ENCODE assay signal across 17 cellular contexts in genomic region chr1:158146165-158146564, GRCh38. TPM values are rescaled to one million over a fixed set of nuclear protein-coding genes. Genes with fewer than 3 reads are reported as not detected.
A peak's percentile ranks its signal among the peaks of the same experiment; 100 is the strongest.
DNase-seq lines count a peak whose midpoint lies in the region; ATAC-seq, FAIRE-seq and TF ChIP-seq lines count a peak whose summit lies in the region.
"Had no signal": no experiment of that assay in that cellular context is flagged by ENCODE, and none has a peak within 500 bp of the region (broad histone marks: within the 10 kb centered on the region; RNA-seq: fewer than 3 reads in every experiment).

No MANE protein-coding gene starts in this region.

- no peak overlapping the region for H3K4me3 ChIP-seq in bronchial epithelial cell (ENCODE audit: low read depth, low read length)
- H3K4me3 ChIP-seq: tibial nerve had no signal

- no peaks in the 10 kb centered on the region for H3K36me3 ChIP-seq in bronchial epithelial cell (ENCODE audit: control insufficient read depth, insufficient read depth, low read length)
- H3K36me3 ChIP-seq: tibial nerve had no signal

- no peak for ATAC-seq in HG02981 (IDR thresholded peaks at IDR 0.05; ENCODE audit: unreplicated experiment)
- ATAC-seq: HepG2 had no signal

- peak; percentile 84 for DNase-seq in EH (ENCODE audit: low read depth)
- peak; percentile 83 for DNase-seq in M059J (ENCODE audit: low read depth)
- peak; percentile 99 for DNase-seq in bronchial epithelial cell (ENCODE audit: low read depth)
- DNase-seq in lung microvascular endothelial cell (ENCODE audit: low read depth in 2 of 2): peak; percentile 52 to 63
- no peak for DNase-seq in NK-92 (lab: John Stamatoyannopoulos, UW; ENCODE audit: unreplicated experiment)
- DNase-seq in stimulated activated CD4-positive, alpha-beta T cell treated with anti-CD3 and anti-CD28 coated beads, Interleukin-2, amount 100 ng/mL, for 48 hours: no peak
- no peak for DNase-seq in T-helper 9 cell
- DNase-seq: activated CD4-positive, alpha-beta T cell treated with anti-CD3 and anti-CD28 coated beads for 1 hour; activated T-cell treated with anti-CD3 and anti-CD28 coated beads for 4 hours; DMS79; NCI-H1105; posterior cingulate gyrus; SW 1271 had no signal

- no peaks in the 10 kb centered on the region for H3K27me3 ChIP-seq in bronchial epithelial cell (ENCODE audit: control insufficient read depth, insufficient read depth, low read length)
- H3K27me3 ChIP-seq: tibial nerve had no signal

- FAIRE-seq in bronchial epithelial cell (lab: Jason Lieb, UNC): peak; percentile 77
- FAIRE-seq: HepG2 had no signal

- no peak for TF ChIP-seq CTCF in bronchial epithelial cell (IDR thresholded peaks at IDR 0.05; ENCODE audit: insufficient read depth, low read length, severe bottlenecking)

RNA-seq across cellular contexts. Expression of gene CD1D, which starts 34.5 kb away (rescaled TPM):
- 0.34 TPM in 1 of 2 replicates, not detected in the other for total RNA-seq in M059J (2014; rRNA removed; shearing (Covaris generic))
- total RNA-seq in bronchial epithelial cell (3.1 and 3.9 TPM in 2 replicates), lung microvascular endothelial cell (under 0.01 TPM in 2 replicates)
- total RNA-seq: dermis microvascular lymphatic vessel endothelial cell, HepG2 had no signal

Comparison
In these comparisons a context has a peak if more than half of its experiments do, and no peak if none do; other contexts are left out.
1. DNase-seq: peak in EH (single experiment), M059J (single experiment), bronchial epithelial cell (single experiment) and lung microvascular endothelial cell (2 of 2); none in NK-92 (single experiment), stimulated activated CD4-positive, alpha-beta T cell treated with anti-CD3 and anti-CD28 coated beads, Interleukin-2, amount 100 ng/mL, for 48 hours (0 of 2) and T-helper 9 cell (single experiment).